Comparison of ENCODE assay signal across 1 cellular context in the genomic region with DNA sequence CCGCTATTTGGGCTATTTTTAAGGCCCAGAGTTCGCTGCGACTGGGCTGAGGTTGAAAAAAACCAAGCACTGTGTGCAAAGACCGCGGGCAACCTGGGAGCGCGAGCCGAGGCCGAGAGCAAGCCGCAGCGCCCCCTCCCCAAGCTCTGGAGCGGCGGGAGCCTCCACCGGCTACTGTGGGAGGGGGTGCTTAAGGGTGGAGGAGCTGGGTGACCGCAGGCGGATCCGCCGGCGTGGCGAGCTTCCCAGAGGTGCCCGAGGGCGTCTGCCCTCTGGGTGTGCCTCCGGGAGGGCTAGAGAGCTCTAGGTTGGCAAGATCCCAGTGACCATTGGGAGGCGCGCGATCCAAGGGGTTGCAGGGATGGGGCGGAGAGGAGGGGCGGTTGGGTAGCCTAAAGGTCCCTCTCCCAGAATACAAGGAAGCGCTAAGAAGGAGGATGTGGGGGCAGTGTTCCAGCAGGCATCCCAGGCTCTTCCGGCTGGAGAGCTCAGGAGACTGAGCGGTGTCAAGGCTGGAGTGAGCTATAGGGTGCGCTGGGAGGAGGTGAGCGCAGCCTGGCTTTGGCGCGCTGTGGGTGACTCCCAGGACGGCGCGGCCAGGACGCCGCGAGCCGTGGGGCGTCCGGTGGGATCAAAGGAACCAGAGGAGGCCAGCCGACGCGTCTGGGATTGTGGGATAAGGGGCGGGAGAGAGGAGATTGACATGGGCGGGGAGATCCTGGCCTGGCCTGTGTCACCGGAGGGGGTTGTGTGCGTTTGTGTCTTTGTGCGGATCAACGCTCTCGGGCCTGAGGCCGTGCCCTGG.
TF ChIP-seq lines count a peak whose summit lies in the region.

No MANE protein-coding gene starts in this region.

TF ChIP-seq in HepG2, 621 proteins besides CTCF, POLR2A, EP300 and RAD21 (continued from another document and continues in another):
- peak; percentile 9; the same call in 1 of the 2 replicates for TF ChIP-seq HMG20B (CRISPR knock-in tag; conservative IDR thresholded peaks at IDR 0.05)
- peak; percentile 62; the same call in 1 of the 2 replicates for TF ChIP-seq ZNF280D (CRISPR knock-in tag; IDR thresholded peaks at IDR 0.05)
- TF ChIP-seq, protein P1, sequence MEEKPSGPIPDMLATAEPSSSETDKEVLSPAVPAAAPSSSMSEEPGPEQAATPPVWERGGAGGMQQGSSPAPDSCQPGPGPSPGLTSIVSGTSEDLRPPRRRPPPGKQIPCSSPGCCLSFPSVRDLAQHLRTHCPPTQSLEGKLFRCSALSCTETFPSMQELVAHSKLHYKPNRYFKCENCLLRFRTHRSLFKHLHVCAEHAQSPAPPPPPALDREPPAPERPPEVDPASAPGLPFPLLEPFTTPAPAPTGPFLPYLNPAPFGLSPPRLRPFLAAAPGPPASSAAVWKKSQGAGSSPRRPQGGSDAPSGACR (CRISPR knock-in tag; IDR thresholded peaks at IDR 0.05): no peak
- TF ChIP-seq NFIB (CRISPR knock-in tag; IDR thresholded peaks at IDR 0.05; ENCODE audit: borderline replicate concordance): no peak
- peak; percentile 63; the same call in 1 of the 2 replicates for TF ChIP-seq SAP130 (CRISPR knock-in tag; IDR thresholded peaks at IDR 0.05; ENCODE audit: low read depth)
- TF ChIP-seq, protein P2, sequence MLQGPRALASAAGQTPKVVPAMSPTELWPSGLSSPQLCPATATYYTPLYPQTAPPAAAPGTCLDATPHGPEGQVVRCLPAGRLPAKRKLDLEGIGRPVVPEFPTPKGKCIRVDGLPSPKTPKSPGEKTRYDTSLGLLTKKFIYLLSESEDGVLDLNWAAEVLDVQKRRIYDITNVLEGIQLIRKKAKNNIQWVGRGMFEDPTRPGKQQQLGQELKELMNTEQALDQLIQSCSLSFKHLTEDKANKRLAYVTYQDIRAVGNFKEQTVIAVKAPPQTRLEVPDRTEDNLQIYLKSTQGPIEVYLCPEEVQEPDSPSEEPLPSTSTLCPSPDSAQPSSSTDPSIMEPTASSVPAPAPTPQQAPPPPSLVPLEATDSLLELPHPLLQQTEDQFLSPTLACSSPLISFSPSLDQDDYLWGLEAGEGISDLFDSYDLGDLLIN (CRISPR knock-in tag; IDR thresholded peaks at IDR 0.05; ENCODE audit: borderline replicate concordance): no peak
- TF ChIP-seq ZNF644 (CRISPR knock-in tag; IDR thresholded peaks at IDR 0.05; ENCODE audit: low read depth): no peak
- TF ChIP-seq SMC3 (IDR thresholded peaks at IDR 0.05; ENCODE audit: low read length): no peak
- TF ChIP-seq, protein P3, sequence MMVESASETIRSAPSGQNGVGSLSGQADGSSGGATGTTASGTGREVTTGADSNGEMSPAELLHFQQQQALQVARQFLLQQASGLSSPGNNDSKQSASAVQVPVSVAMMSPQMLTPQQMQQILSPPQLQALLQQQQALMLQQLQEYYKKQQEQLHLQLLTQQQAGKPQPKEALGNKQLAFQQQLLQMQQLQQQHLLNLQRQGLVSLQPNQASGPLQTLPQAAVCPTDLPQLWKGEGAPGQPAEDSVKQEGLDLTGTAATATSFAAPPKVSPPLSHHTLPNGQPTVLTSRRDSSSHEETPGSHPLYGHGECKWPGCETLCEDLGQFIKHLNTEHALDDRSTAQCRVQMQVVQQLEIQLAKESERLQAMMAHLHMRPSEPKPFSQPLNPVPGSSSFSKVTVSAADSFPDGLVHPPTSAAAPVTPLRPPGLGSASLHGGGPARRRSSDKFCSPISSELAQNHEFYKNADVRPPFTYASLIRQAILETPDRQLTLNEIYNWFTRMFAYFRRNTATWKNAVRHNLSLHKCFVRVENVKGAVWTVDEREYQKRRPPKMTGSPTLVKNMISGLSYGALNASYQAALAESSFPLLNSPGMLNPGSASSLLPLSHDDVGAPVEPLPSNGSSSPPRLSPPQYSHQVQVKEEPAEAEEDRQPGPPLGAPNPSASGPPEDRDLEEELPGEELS (CRISPR knock-in tag; IDR thresholded peaks at IDR 0.05): peak; percentile 54
- 0 out of 2 replicates have a peak, but pooled peaks have one; percentile 49 for TF ChIP-seq ATF2 (CRISPR knock-in tag; IDR thresholded peaks at IDR 0.05)
- TF ChIP-seq, protein P4, sequence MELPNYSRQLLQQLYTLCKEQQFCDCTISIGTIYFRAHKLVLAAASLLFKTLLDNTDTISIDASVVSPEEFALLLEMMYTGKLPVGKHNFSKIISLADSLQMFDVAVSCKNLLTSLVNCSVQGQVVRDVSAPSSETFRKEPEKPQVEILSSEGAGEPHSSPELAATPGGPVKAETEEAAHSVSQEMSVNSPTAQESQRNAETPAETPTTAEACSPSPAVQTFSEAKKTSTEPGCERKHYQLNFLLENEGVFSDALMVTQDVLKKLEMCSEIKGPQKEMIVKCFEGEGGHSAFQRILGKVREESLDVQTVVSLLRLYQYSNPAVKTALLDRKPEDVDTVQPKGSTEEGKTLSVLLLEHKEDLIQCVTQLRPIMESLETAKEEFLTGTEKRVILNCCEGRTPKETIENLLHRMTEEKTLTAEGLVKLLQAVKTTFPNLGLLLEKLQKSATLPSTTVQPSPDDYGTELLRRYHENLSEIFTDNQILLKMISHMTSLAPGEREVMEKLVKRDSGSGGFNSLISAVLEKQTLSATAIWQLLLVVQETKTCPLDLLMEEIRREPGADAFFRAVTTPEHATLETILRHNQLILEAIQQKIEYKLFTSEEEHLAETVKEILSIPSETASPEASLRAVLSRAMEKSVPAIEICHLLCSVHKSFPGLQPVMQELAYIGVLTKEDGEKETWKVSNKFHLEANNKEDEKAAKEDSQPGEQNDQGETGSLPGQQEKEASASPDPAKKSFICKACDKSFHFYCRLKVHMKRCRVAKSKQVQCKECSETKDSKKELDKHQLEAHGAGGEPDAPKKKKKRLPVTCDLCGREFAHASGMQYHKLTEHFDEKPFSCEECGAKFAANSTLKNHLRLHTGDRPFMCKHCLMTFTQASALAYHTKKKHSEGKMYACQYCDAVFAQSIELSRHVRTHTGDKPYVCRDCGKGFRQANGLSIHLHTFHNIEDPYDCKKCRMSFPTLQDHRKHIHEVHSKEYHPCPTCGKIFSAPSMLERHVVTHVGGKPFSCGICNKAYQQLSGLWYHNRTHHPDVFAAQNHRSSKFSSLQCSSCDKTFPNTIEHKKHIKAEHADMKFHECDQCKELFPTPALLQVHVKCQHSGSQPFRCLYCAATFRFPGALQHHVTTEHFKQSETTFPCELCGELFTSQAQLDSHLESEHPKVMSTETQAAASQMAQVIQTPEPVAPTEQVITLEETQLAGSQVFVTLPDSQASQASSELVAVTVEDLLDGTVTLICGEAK (IDR thresholded peaks at IDR 0.05): no peak
- TF ChIP-seq, protein P4 (CRISPR knock-in tag; IDR thresholded peaks at IDR 0.05): no peak
- peak; percentile 23 for TF ChIP-seq HNF4A (CRISPR knock-in tag; IDR thresholded peaks at IDR 0.05)
- TF ChIP-seq ZBTB38 (CRISPR knock-in tag; IDR thresholded peaks at IDR 0.05): no peak; the same call in 1 of the 2 replicates
- TF ChIP-seq YY1 (IDR thresholded peaks at IDR 0.05; ENCODE audit: insufficient read depth, insufficient replicate concordance, low read depth, low read length): no peak
- no peak for TF ChIP-seq TBP (CRISPR knock-in tag; IDR thresholded peaks at IDR 0.05)
- TF ChIP-seq ZNF672 (CRISPR knock-in tag; IDR thresholded peaks at IDR 0.05): no peak
- TF ChIP-seq, protein P5, sequence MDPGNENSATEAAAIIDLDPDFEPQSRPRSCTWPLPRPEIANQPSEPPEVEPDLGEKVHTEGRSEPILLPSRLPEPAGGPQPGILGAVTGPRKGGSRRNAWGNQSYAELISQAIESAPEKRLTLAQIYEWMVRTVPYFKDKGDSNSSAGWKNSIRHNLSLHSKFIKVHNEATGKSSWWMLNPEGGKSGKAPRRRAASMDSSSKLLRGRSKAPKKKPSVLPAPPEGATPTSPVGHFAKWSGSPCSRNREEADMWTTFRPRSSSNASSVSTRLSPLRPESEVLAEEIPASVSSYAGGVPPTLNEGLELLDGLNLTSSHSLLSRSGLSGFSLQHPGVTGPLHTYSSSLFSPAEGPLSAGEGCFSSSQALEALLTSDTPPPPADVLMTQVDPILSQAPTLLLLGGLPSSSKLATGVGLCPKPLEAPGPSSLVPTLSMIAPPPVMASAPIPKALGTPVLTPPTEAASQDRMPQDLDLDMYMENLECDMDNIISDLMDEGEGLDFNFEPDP (CRISPR knock-in tag; conservative IDR thresholded peaks at IDR 0.05): no peak
- TF ChIP-seq ZNF639 (CRISPR knock-in tag; conservative IDR thresholded peaks at IDR 0.05): peak; percentile 29; the same call in 1 of the 2 replicates
- TF ChIP-seq ZNF30 (CRISPR knock-in tag; IDR thresholded peaks at IDR 0.05): no peak
- TF ChIP-seq CBFB (CRISPR knock-in tag; IDR thresholded peaks at IDR 0.05): no peak
- no peak for TF ChIP-seq FOXA1 (IDR thresholded peaks at IDR 0.05)
- TF ChIP-seq FOXA1 (CRISPR knock-in tag; IDR thresholded peaks at IDR 0.05): peak; percentile 34
- no peak; the same call in 1 of the 2 replicates for TF ChIP-seq ZNF891 (CRISPR knock-in tag; IDR thresholded peaks at IDR 0.05)
- TF ChIP-seq FOXM1 (CRISPR knock-in tag; IDR thresholded peaks at IDR 0.05): no peak
- TF ChIP-seq ZNF282 (IDR thresholded peaks at IDR 0.05; ENCODE audit: partially characterized antibody): no peak
- peak; percentile 72 for TF ChIP-seq ZNF564 (CRISPR knock-in tag; IDR thresholded peaks at IDR 0.05)
- no peak for TF ChIP-seq U2AF1 (optimal IDR thresholded peaks at IDR 0.05; ENCODE audit: low read depth, low read length)
- no peak for TF ChIP-seq KAT2B (IDR thresholded peaks at IDR 0.05; ENCODE audit: borderline replicate concordance, low read depth, low read length)
